In genomic region chr3:43542328-43543043, GRCh38 we compare ENCODE assay signal across 11 cellular contexts.
"Had no signal": no experiment of that assay in that cellular context is flagged by ENCODE, and none has a peak within 500 bp of the region (broad histone marks: within the 10 kb centered on the region; RNA-seq: fewer than 3 reads in every experiment).

No MANE protein-coding gene starts in this region.

- H3K9me3 Mint-ChIP-seq: activated CD4-positive, alpha-beta T cell treated with anti-CD3 and anti-CD28 coated beads, Interleukin-2, amount 10 ng/mL, durations not matched to agents 7 days and 5 days; activated naive CD8-positive, alpha-beta T cell treated with anti-CD3 and anti-CD28 coated beads, Interleukin-2, amount 10 ng/mL, durations not matched to agents 7 days and 5 days had no signal

- H3K27me3 Mint-ChIP-seq: activated CD4-positive, alpha-beta T cell treated with anti-CD3 and anti-CD28 coated beads, Interleukin-2, amount 10 ng/mL, durations not matched to agents 7 days and 5 days; activated naive CD8-positive, alpha-beta T cell treated with anti-CD3 and anti-CD28 coated beads, Interleukin-2, amount 10 ng/mL, durations not matched to agents 7 days and 5 days; naive thymus-derived CD4-positive, alpha-beta T cell had no signal

- H3K4me1 Mint-ChIP-seq: activated CD4-positive, alpha-beta T cell treated with anti-CD3 and anti-CD28 coated beads, Interleukin-2, amount 10 ng/mL, durations not matched to agents 7 days and 5 days; activated naive CD8-positive, alpha-beta T cell treated with anti-CD3 and anti-CD28 coated beads, Interleukin-2, amount 10 ng/mL, durations not matched to agents 7 days and 5 days; naive thymus-derived CD4-positive, alpha-beta T cell had no signal

- DNase-seq: activated CD4-positive, alpha-beta T cell treated with anti-CD3 and anti-CD28 coated beads, Interleukin-2, amount 10 ng/mL, durations not matched to agents 7 days and 5 days; activated CD8-positive, alpha-beta memory T cell treated with anti-CD3 and anti-CD28 coated beads for 24 hours; activated gamma-delta T cell; activated naive CD8-positive, alpha-beta T cell treated with anti-CD3 and anti-CD28 coated beads, Interleukin-2, amount 10 ng/mL, durations not matched to agents 7 days and 5 days; activated T-cell treated with anti-CD3 and anti-CD28 coated beads, Interleukin-2, amount 50 U/mL, for 1 hour; anterior cingulate cortex; glutamatergic neuron; naive thymus-derived CD4-positive, alpha-beta T cell; posterior cingulate gyrus; transverse colon had no signal

- H3K36me3 Mint-ChIP-seq: activated naive CD8-positive, alpha-beta T cell treated with anti-CD3 and anti-CD28 coated beads, Interleukin-2, amount 10 ng/mL, durations not matched to agents 7 days and 5 days had no signal

- H3K4me3 Mint-ChIP-seq: activated CD4-positive, alpha-beta T cell treated with anti-CD3 and anti-CD28 coated beads, Interleukin-2, amount 10 ng/mL, durations not matched to agents 7 days and 5 days; activated naive CD8-positive, alpha-beta T cell treated with anti-CD3 and anti-CD28 coated beads, Interleukin-2, amount 10 ng/mL, durations not matched to agents 7 days and 5 days; naive thymus-derived CD4-positive, alpha-beta T cell had no signal

- H3K27ac Mint-ChIP-seq: activated CD4-positive, alpha-beta T cell treated with anti-CD3 and anti-CD28 coated beads, Interleukin-2, amount 10 ng/mL, durations not matched to agents 7 days and 5 days; activated naive CD8-positive, alpha-beta T cell treated with anti-CD3 and anti-CD28 coated beads, Interleukin-2, amount 10 ng/mL, durations not matched to agents 7 days and 5 days; naive thymus-derived CD4-positive, alpha-beta T cell had no signal

- ATAC-seq: esophagus mucosa; naive thymus-derived CD4-positive, alpha-beta T cell had no signal
